In genomic region chr6:5729813-5730212, GRCh38 we compare ENCODE assay signal across 1 cellular context.
TF ChIP-seq lines count a peak whose summit lies in the region.

No MANE protein-coding gene starts in this region.

TF ChIP-seq in SK-N-SH, 30 proteins besides CTCF, POLR2A, EP300 and RAD21 (continued from another document):
- no peak for TF ChIP-seq REST (IDR thresholded peaks at IDR 0.05; ENCODE audit: low read depth, low read length)
- TF ChIP-seq TCF12 (IDR thresholded peaks at IDR 0.05): no peak
- no peak for TF ChIP-seq TEAD4 (IDR thresholded peaks at IDR 0.05; ENCODE audit: borderline replicate concordance, insufficient read depth)
- TF ChIP-seq YY1 (IDR thresholded peaks at IDR 0.05; ENCODE audit: low read depth): no peak
- no peak for TF ChIP-seq SIN3A (IDR thresholded peaks at IDR 0.05; ENCODE audit: borderline replicate concordance, low read depth, low read length)
- no peak for TF ChIP-seq ZBTB33 (IDR thresholded peaks at IDR 0.05; ENCODE audit: borderline replicate concordance, low read depth)
- no peak for TF ChIP-seq TAF1 (IDR thresholded peaks at IDR 0.05; ENCODE audit: borderline replicate concordance, low read depth, low read length)
- no peak for TF ChIP-seq USF2 (IDR thresholded peaks at IDR 0.05; ENCODE audit: borderline replicate concordance, low read depth, low read length)
- no peak for TF ChIP-seq CHD2 (IDR thresholded peaks at IDR 0.05; ENCODE audit: low read length, partially characterized antibody)
- TF ChIP-seq NRF1 (IDR thresholded peaks at IDR 0.05; ENCODE audit: low read depth, low read length): no peak
